Comparison of ENCODE assay signal across 8 cellular contexts in genomic region chr11:79493555-79494171, GRCh38. TPM values are rescaled to one million over a fixed set of nuclear protein-coding genes. Genes with fewer than 3 reads are reported as not detected.
DNase-seq lines count a peak whose midpoint lies in the region; ATAC-seq and TF ChIP-seq lines count a peak whose summit lies in the region.

No MANE protein-coding gene starts in this region.

- POLR2A ChIA-PET in PC-3 (lab: Charles Lee; ENCODE audit: unreplicated experiment), result no interaction called here

- H3K79me2 ChIP-seq in PC-3 (ENCODE audit: low read length), result no peaks in the 10 kb centered on the region

- H3K27me3 ChIP-seq in PC-3 (ENCODE audit: low read length) (peaks cover 18% of the 10 kb centered on the region; the same call in 1 of the 2 replicates), adrenal gland (no peaks in the 10 kb centered on the region), left ventricle myocardium inferior (ENCODE audit: low read depth) (peaks cover 4% of the 10 kb centered on the region)

- H3K4me3 ChIP-seq in PC-3 (ENCODE audit: low read length), result no peak overlapping the region
- H3K4me3 ChIP-seq in adrenal gland, result no peak overlapping the region
- H3K4me3 ChIP-seq in left ventricle myocardium inferior, result no peak overlapping the region

- CTCF ChIA-PET in PC-3 (lab: Charles Lee), result interaction anchor here (0.7 kb wide), 1 partner anchor 93 kb away, joined by 3 read pairs; no protein-coding TSS in a partner anchor

- no peaks in the 10 kb centered on the region for H3F3A ChIP-seq in PC-3 (ENCODE audit: low read length, unreplicated experiment)

- no TSS peak for BruUV-seq in PC-3 (replicated peaks; lab: Mats Ljungman, UMichigan)

- no peak overlapping the region for H2AFZ ChIP-seq in PC-3 (ENCODE audit: low read length)

- TF ChIP-seq POLR2A in adrenal gland (IDR thresholded peaks at IDR 0.05), result no peak

- no peak overlapping the region for H3K9ac ChIP-seq in PC-3 (ENCODE audit: low read length)

- H4K20me1 ChIP-seq in PC-3 (ENCODE audit: low read length), result no peaks in the 10 kb centered on the region

- DNase-seq in ELR (ENCODE audit: low read depth) (peak; percentile 70), HuH-7.5 (ENCODE audit: low spot score) (peak; percentile 60), PC-3 (peak; percentile 83), adrenal gland (peak; percentile 73 to 86 (median 78)), left ventricle myocardium inferior (peak; percentile 59), sciatic nerve (ENCODE audit: low spot score) (peak; percentile 83)

- ATAC-seq in GM21529 (IDR thresholded peaks at IDR 0.05; ENCODE audit: unreplicated experiment) (peak; percentile 89), PC-3 (peak; percentile 79), sciatic nerve (peak; percentile 73), GM19395 (IDR thresholded peaks at IDR 0.05; ENCODE audit: unreplicated experiment) (no peak)

- no peaks in the 10 kb centered on the region for H3K9me3 ChIP-seq in PC-3 (ENCODE audit: low read length)
- no peaks in the 10 kb centered on the region for H3K9me3 ChIP-seq in adrenal gland (replicated peaks in 1 of 3)
- H3K9me3 ChIP-seq in left ventricle myocardium inferior (replicated peaks), result peaks cover 13% of the 10 kb centered on the region

- no peaks in the 10 kb centered on the region for H3K9me2 ChIP-seq in PC-3 (replicated peaks; ENCODE audit: low read length)

- no peaks in the 10 kb centered on the region for H3K36me3 ChIP-seq in PC-3 (ENCODE audit: low read depth, low read length)
- H3K36me3 ChIP-seq in adrenal gland (replicated peaks in 1 of 2), result no peaks in the 10 kb centered on the region
- H3K36me3 ChIP-seq in left ventricle myocardium inferior, result no peaks in the 10 kb centered on the region

- H3K4me2 ChIP-seq in PC-3 (ENCODE audit: low read length), result no peak overlapping the region

- intact Hi-C loops in PC-3 (cut with micrococcal nuclease), result loop anchor here (2.0 kb wide), 1 partner anchor 849 kb away; no protein-coding TSS in a partner anchor
- intact Hi-C loops in adrenal gland (cut with DNase I), result loop anchor here in 1 of 2 donors (2.0 kb wide), 1 partner anchor 93 kb away; no protein-coding TSS in a partner anchor
- intact Hi-C loops in left ventricle myocardium inferior (cut with micrococcal nuclease), result loop anchor here (5.0 kb wide), 1 partner anchor 851 kb away; no protein-coding TSS in a partner anchor
- intact Hi-C loops in sciatic nerve (cut with DNase I), result no loop called here

- no peaks in the 10 kb centered on the region for H3K4me1 ChIP-seq in PC-3 (ENCODE audit: insufficient read depth, low read length)
- no peaks in the 10 kb centered on the region for H3K4me1 ChIP-seq in adrenal gland (replicated peaks in 1 of 2)
- H3K4me1 ChIP-seq in left ventricle myocardium inferior, result no peaks in the 10 kb centered on the region

- TF ChIP-seq CTCF in PC-3 (conservative IDR thresholded peaks at IDR 0.05; ENCODE audit: low read depth, low read length) (peak; percentile 96), adrenal gland (IDR thresholded peaks at IDR 0.05) (peak; percentile 82 to 86 (median 84)), left ventricle myocardium inferior (IDR thresholded peaks at IDR 0.05; ENCODE audit: borderline replicate concordance) (peak; percentile 89)

- H3K27ac ChIP-seq in PC-3 (ENCODE audit: low read length), result no peak overlapping the region
- no peak overlapping the region for H3K27ac ChIP-seq in adrenal gland
- H3K27ac ChIP-seq in left ventricle myocardium inferior (replicated peaks), result no peak overlapping the region

- 29 to 40% (median 36%) methylated on average over 6 to 11 of the region's 11 CpGs for WGBS in adrenal gland, 4 donors

RNA-seq across cellular contexts. Expression of gene TENM4, which starts 52.8 kb away (rescaled TPM):
- total RNA-seq in PC-3 (2014; rRNA removed) (19.7 and 37.1 TPM in 2 replicates), adrenal gland (10 to 100 TPM in 4 of 8 donors, 1 to 10 TPM in 4; 3.3 to 24.9 (median 9.6) TPM), left ventricle myocardium inferior (0.63 TPM), sciatic nerve (16.5 TPM)
- 1 to 10 TPM in 2 of 3 donors, under 1 TPM in 1; 0.74 to 3.1 (median 1.6) TPM for polyA plus RNA-seq in adrenal gland
